Comparison of ENCODE assay signal across 8 cellular contexts in genomic region chr5:100780376-100780870, GRCh38.
A peak's percentile ranks its signal among the peaks of the same experiment; 100 is the strongest.
DNase-seq lines count a peak whose midpoint lies in the region; ATAC-seq, FAIRE-seq and TF ChIP-seq lines count a peak whose summit lies in the region.

No MANE protein-coding gene starts in this region.

- WGBS in mesenchymal stem cell, result 90% methylated on average over 2 of the region's 4 CpGs

- no peak overlapping the region for H2BK15ac ChIP-seq in mesenchymal stem cell (ENCODE audit: low read depth, poor library complexity, severe bottlenecking)

- DNase-seq in MM.1S, result peak; percentile 73
- no peak for DNase-seq in keratinocyte (ENCODE audit: low read depth, low spot score)
- no peak for DNase-seq in kidney
- DNase-seq in RKO (ENCODE audit: low spot score), result no peak
- DNase-seq in DMS 273 treated with DMSO at 0.1 percent for 48 hours (lab: John Stamatoyannopoulos, UW), result no peak
- no peak for DNase-seq in mesenchymal stem cell

- peaks cover 31% of the 10 kb centered on the region for H3F3A ChIP-seq in MM.1S (ENCODE audit: insufficient read depth, low read length)

- no peak overlapping the region for H2BK12ac ChIP-seq in mesenchymal stem cell (ENCODE audit: low read length in 2 of 2)

- no peaks in the 10 kb centered on the region for H3K79me1 ChIP-seq in mesenchymal stem cell (replicated peaks; ENCODE audit: low read length, poor library complexity, severe bottlenecking)

- H3K9me1 ChIP-seq in keratinocyte (ENCODE audit: control insufficient read depth, extremely low read depth, insufficient read depth, low read length), result no peaks in the 10 kb centered on the region

- H3K4me2 ChIP-seq in MM.1S (ENCODE audit: low read depth, low read length), result peak overlapping the region; percentile 88
- H3K4me2 ChIP-seq in keratinocyte (ENCODE audit: control insufficient read depth, extremely low read depth, insufficient read depth, low read depth, low read length), result no peak overlapping the region
- H3K4me2 ChIP-seq in mesenchymal stem cell (ENCODE audit: low read length, poor library complexity, severe bottlenecking), result no peak overlapping the region

- no peak overlapping the region for H2AK5ac ChIP-seq in mesenchymal stem cell (ENCODE audit: low read length, severe bottlenecking)

- H2AFZ ChIP-seq in MM.1S (ENCODE audit: low read length) (peak overlapping the region; percentile 74), keratinocyte (ENCODE audit: control insufficient read depth, low read length) (peak overlapping the region; percentile 58), mesenchymal stem cell (ENCODE audit: low read depth, low read length) (no peak overlapping the region)

- peak overlapping the region; percentile 88 for H3K27ac ChIP-seq in MM.1S (ENCODE audit: low read length)
- no peak overlapping the region for H3K27ac ChIP-seq in keratinocyte (ENCODE audit: control insufficient read depth, insufficient read depth, low read length)
- H3K27ac ChIP-seq in kidney (ENCODE audit: low read depth in 2 of 2, low read length in 2 of 2), result no peak overlapping the region
- no peak overlapping the region for H3K27ac ChIP-seq in mesenchymal stem cell (ENCODE audit: low read length, poor library complexity, severe bottlenecking)

- H3K4me1 ChIP-seq in MM.1S (ENCODE audit: low read length) (peaks cover 37% of the 10 kb centered on the region), keratinocyte (ENCODE audit: control insufficient read depth, extremely low read depth, insufficient read depth, low read length) (peaks cover 14% of the 10 kb centered on the region), kidney (ENCODE audit: control insufficient read depth in 1 of 2, insufficient read depth in 1 of 2, low read depth in 1 of 2, low read length in 2 of 2) (no peaks in the 10 kb centered on the region), mesenchymal stem cell (ENCODE audit: control insufficient read depth, insufficient read depth, low read depth, low read length) (no peaks in the 10 kb centered on the region)

- intact Hi-C loops in kidney (cut with DNase I), result no loop called here

- no peak overlapping the region for H4K91ac ChIP-seq in mesenchymal stem cell (ENCODE audit: low read length)

- no peak for FAIRE-seq in keratinocyte (lab: Jason Lieb, UNC)
- FAIRE-seq in kidney (lab: Jason Lieb, UNC), result no peak

- H3K36me3 ChIP-seq in MM.1S (replicated peaks; ENCODE audit: insufficient read depth, low read length) (no peaks in the 10 kb centered on the region), keratinocyte (ENCODE audit: control insufficient read depth in 2 of 2, extremely low read depth in 1 of 2, insufficient read depth in 2 of 2, low read length in 2 of 2) (no peaks in the 10 kb centered on the region), kidney (ENCODE audit: control insufficient read depth in 1 of 2, insufficient read depth in 2 of 2, low read length in 2 of 2) (no peaks in the 10 kb centered on the region), mesenchymal stem cell (ENCODE audit: control insufficient read depth in 1 of 2, insufficient read depth in 2 of 2, low read depth in 1 of 2, low read length in 2 of 2) (no peaks in the 10 kb centered on the region)

- no peak overlapping the region for H3K4ac ChIP-seq in mesenchymal stem cell (ENCODE audit: low read depth in 1 of 2, low read length in 2 of 2)

- TF ChIP-seq CTCF in MM.1S (IDR thresholded peaks at IDR 0.05; ENCODE audit: low read length), result no peak
- no peak for TF ChIP-seq CTCF in keratinocyte (optimal IDR thresholded peaks at IDR 0.05 in 1 of 3, IDR thresholded peaks at IDR 0.05 in 1 of 3, conservative IDR thresholded peaks at IDR 0.05 in 1 of 3; ENCODE audit: extremely low read depth in 1 of 3, insufficient read depth in 2 of 3, low read length in 3 of 3)
- TF ChIP-seq CTCF in kidney (IDR thresholded peaks at IDR 0.05; ENCODE audit: borderline replicate concordance, extremely low read depth, insufficient read depth), result no peak

- no peak overlapping the region for H3K18ac ChIP-seq in mesenchymal stem cell (ENCODE audit: low read depth in 1 of 2, low read length in 2 of 2)

- H2BK120ac ChIP-seq in mesenchymal stem cell (ENCODE audit: low read depth, low read length), result no peak overlapping the region

- H3K4me3 ChIP-seq in MM.1S (ENCODE audit: low read length) (peak overlapping the region; percentile 56), keratinocyte (ENCODE audit: control insufficient read depth in 2 of 3, extremely low read depth in 1 of 3, insufficient read depth in 2 of 3, low read depth in 1 of 3, low read length in 3 of 3) (no peak overlapping the region), kidney (ENCODE audit: low read length in 2 of 2) (no peak overlapping the region), mesenchymal stem cell (ENCODE audit: insufficient read depth in 1 of 2, low read depth in 1 of 2, low read length in 2 of 2) (no peak overlapping the region)

- no peaks in the 10 kb centered on the region for H4K20me1 ChIP-seq in MM.1S (ENCODE audit: insufficient read depth, low read length)
- no peaks in the 10 kb centered on the region for H4K20me1 ChIP-seq in keratinocyte (ENCODE audit: control insufficient read depth, extremely low read depth, insufficient read depth, low read length)

- H2BK5ac ChIP-seq in mesenchymal stem cell (ENCODE audit: low read depth, low read length, poor library complexity, severe bottlenecking), result no peak overlapping the region

- no peaks in the 10 kb centered on the region for H3K9me2 ChIP-seq in MM.1S (replicated peaks; ENCODE audit: insufficient read depth, low read length)

- no peak overlapping the region for H4K8ac ChIP-seq in mesenchymal stem cell (ENCODE audit: low read length)

- no peaks in the 10 kb centered on the region for H3K27me3 ChIP-seq in MM.1S (replicated peaks; ENCODE audit: insufficient read depth, low read length)
- H3K27me3 ChIP-seq in keratinocyte (ENCODE audit: control insufficient read depth, extremely low read depth, insufficient read depth, low read length), result no peaks in the 10 kb centered on the region
- no peaks in the 10 kb centered on the region for H3K27me3 ChIP-seq in mesenchymal stem cell (ENCODE audit: control insufficient read depth in 1 of 2, insufficient read depth in 1 of 2, low read length in 2 of 2)

- H3K14ac ChIP-seq in mesenchymal stem cell (ENCODE audit: low read length in 2 of 2), result no peak overlapping the region

- no peaks in the 10 kb centered on the region for H3K79me2 ChIP-seq in MM.1S (ENCODE audit: low read length)
- H3K79me2 ChIP-seq in keratinocyte (ENCODE audit: control insufficient read depth, insufficient read depth, low read length), result no peaks in the 10 kb centered on the region

- H3K9ac ChIP-seq in MM.1S (ENCODE audit: low read length) (peak overlapping the region; percentile 56), keratinocyte (ENCODE audit: control insufficient read depth, extremely low read depth, insufficient read depth, low read length) (no peak overlapping the region), kidney (ENCODE audit: low read length in 2 of 2) (no peak overlapping the region), mesenchymal stem cell (ENCODE audit: low read length) (no peak overlapping the region)

- H3K9me3 ChIP-seq in MM.1S (replicated peaks; ENCODE audit: insufficient read depth, low read length), result no peaks in the 10 kb centered on the region
- no peaks in the 10 kb centered on the region for H3K9me3 ChIP-seq in keratinocyte (ENCODE audit: control insufficient read depth, low read depth, low read length)
- no peaks in the 10 kb centered on the region for H3K9me3 ChIP-seq in kidney (ENCODE audit: control insufficient read depth in 1 of 2, low read length in 2 of 2)
- H3K9me3 ChIP-seq in mesenchymal stem cell (ENCODE audit: control insufficient read depth, low read length), result no peaks in the 10 kb centered on the region

- ATAC-seq in GM18508 (IDR thresholded peaks at IDR 0.05; ENCODE audit: insufficient read depth, unreplicated experiment) (peak; percentile 62), GM21723 (IDR thresholded peaks at IDR 0.05; ENCODE audit: unreplicated experiment) (peak; percentile 77)

- no peak overlapping the region for H3K23ac ChIP-seq in mesenchymal stem cell (ENCODE audit: low read length in 2 of 2)

- dilution Hi-C loops in keratinocyte (cut with MboI; ENCODE audit: extremely low pct_ligation_motif_present, low sequenced_read_pairs), result no loop called here
